ENCODE assay signal across 1 cellular context in genomic region chr1:12480748-12481362, GRCh38.
TF ChIP-seq lines count a peak whose summit lies in the region.

No MANE protein-coding gene starts in this region.

TF ChIP-seq in IMR-90, 13 proteins besides CTCF, POLR2A, EP300 and RAD21:
- TF ChIP-seq CEBPB (IDR thresholded peaks at IDR 0.05; ENCODE audit: low read depth, low read length): peak; percentile 75
- peak; percentile 27; the same call in 1 of the 2 replicates for TF ChIP-seq NFE2L2 (IDR thresholded peaks at IDR 0.05; ENCODE audit: low read depth, low read length)
- no peak for TF ChIP-seq RFX5 (IDR thresholded peaks at IDR 0.05; ENCODE audit: low read depth, low read length)
- peak; percentile 90 for TF ChIP-seq FOS (IDR thresholded peaks at IDR 0.05; ENCODE audit: low read depth, low read length)
- no peak for TF ChIP-seq MAZ (IDR thresholded peaks at IDR 0.05; ENCODE audit: borderline replicate concordance, low read depth, low read length)
